ENCODE assay signal across 10 cellular contexts in the genomic region with DNA sequence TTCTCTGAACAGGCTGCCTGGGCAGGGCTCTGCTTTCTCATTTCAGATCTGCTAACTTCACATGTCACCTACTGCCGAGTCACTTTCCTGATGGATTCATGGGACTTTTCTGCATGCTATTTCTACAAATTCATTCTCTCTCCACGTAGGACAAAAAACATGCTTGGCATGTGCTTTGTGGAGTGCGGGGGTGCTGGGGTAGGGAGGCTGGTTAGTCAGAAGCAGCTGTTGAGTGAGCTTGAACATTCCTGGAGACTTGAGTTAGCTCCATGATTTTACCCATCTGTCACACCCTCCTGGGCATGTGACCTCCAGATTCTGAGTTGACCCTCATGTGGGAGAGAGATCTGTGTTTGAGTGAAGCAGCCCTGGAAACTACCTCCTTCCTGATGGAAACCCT.
DNase-seq lines count a peak whose midpoint lies in the region; ATAC-seq and TF ChIP-seq lines count a peak whose summit lies in the region.
"Had no signal": no experiment of that assay in that cellular context is flagged by ENCODE, and none has a peak within 500 bp of the region (broad histone marks: within the 10 kb centered on the region; RNA-seq: fewer than 3 reads in every experiment).

No MANE protein-coding gene starts in this region.

- H3K4me2 ChIP-seq in PC-3 (ENCODE audit: low read length) = no peak overlapping the region

- intact Hi-C loops in PC-3 (cut with micrococcal nuclease) = no loop called here

- H3K4me1 ChIP-seq in PC-3 (ENCODE audit: insufficient read depth, low read length) = peaks cover 25% of the 10 kb centered on the region

- H3K9me3 ChIP-seq in PC-3 (ENCODE audit: low read length) = no peaks in the 10 kb centered on the region

- no peak overlapping the region for H3K9ac ChIP-seq in PC-3 (ENCODE audit: low read length)

- H2AFZ ChIP-seq in PC-3 (ENCODE audit: low read length) = no peak overlapping the region

- H3K27me3 ChIP-seq in PC-3 (ENCODE audit: low read length) = no peaks in the 10 kb centered on the region

- POLR2A ChIA-PET in AG04449 (lab: Yijun Ruan, JAX) (interaction anchor here (0.7 to 1.3 kb wide), 4 partner anchors 9 to 130 kb away, joined by 3 to 9 read pairs (median 6); partner anchors contain the start of gene TMCO1), PC-3 (lab: Charles Lee; ENCODE audit: unreplicated experiment) (interaction anchor here (0.6 kb wide), 1 partner anchor 69 kb away, joined by 3 read pairs; no protein-coding TSS in a partner anchor)

- H3K4me3 ChIP-seq in AG04449 (ENCODE audit: low read depth, low read length) = no peak overlapping the region
- H3K4me3 ChIP-seq in PC-3 (ENCODE audit: low read length) = no peak overlapping the region

- no peak for ATAC-seq in PC-3
- no peak for ATAC-seq in HG03565 (IDR thresholded peaks at IDR 0.05; ENCODE audit: unreplicated experiment)
- ATAC-seq in HG02870 (IDR thresholded peaks at IDR 0.05; ENCODE audit: unreplicated experiment) = no peak

- H3K9me2 ChIP-seq in PC-3 (replicated peaks; ENCODE audit: low read length) = no peaks in the 10 kb centered on the region

- peaks cover 48% of the 10 kb centered on the region for H3K79me2 ChIP-seq in PC-3 (ENCODE audit: low read length)

- H3K36me3 Mint-ChIP-seq in mesothelial cell of epicardium = peaks cover 7% of the 10 kb centered on the region

- peaks cover 25% of the 10 kb centered on the region for H3K4me1 Mint-ChIP-seq in mesothelial cell of epicardium
- H3K4me1 Mint-ChIP-seq: activated B cell treated with CpG ODN at 0.5 μM for 24 hours had no signal

- TF ChIP-seq CTCF in AG04449 (IDR thresholded peaks at IDR 0.05; ENCODE audit: insufficient read depth, low read length, missing control alignments) = no peak
- no peak for TF ChIP-seq CTCF in PC-3 (conservative IDR thresholded peaks at IDR 0.05; ENCODE audit: low read depth, low read length)
- no peak for TF ChIP-seq CTCF in mesothelial cell of epicardium (IDR thresholded peaks at IDR 0.05; ENCODE audit: unreplicated experiment)

- no TSS peak for BruUV-seq in PC-3 (replicated peaks; lab: Mats Ljungman, UMichigan)

- H3K4me3 Mint-ChIP-seq in mesothelial cell of epicardium = no peak overlapping the region
- H3K4me3 Mint-ChIP-seq: activated B cell treated with CpG ODN at 0.5 μM for 24 hours had no signal

- H3K36me3 ChIP-seq in PC-3 (ENCODE audit: low read depth, low read length) = peaks cover 38% of the 10 kb centered on the region; the same call in 1 of the 2 replicates

- H3K27ac ChIP-seq in PC-3 (ENCODE audit: low read length) = no peak overlapping the region
- H3K27ac ChIP-seq in epithelial cell of prostate = peak overlapping the region; percentile 93

- CTCF ChIA-PET in AG04449 (lab: Yijun Ruan, JAX) = interaction anchor here (1.0 to 3.8 kb wide), 4 partner anchors 8 to 15 kb away, joined by 3 to 33 read pairs (median 4); no protein-coding TSS in a partner anchor
- CTCF ChIA-PET in PC-3 (lab: Charles Lee) = no interaction called here

- no peaks in the 10 kb centered on the region for H3K27me3 Mint-ChIP-seq in mesothelial cell of epicardium (ENCODE audit: low read depth)
- H3K27me3 Mint-ChIP-seq: activated B cell treated with CpG ODN at 0.5 μM for 24 hours had no signal

- no peaks in the 10 kb centered on the region for H3K9me3 Mint-ChIP-seq in mesothelial cell of epicardium
- H3K9me3 Mint-ChIP-seq: activated B cell treated with CpG ODN at 0.5 μM for 24 hours had no signal

- H4K20me1 ChIP-seq in PC-3 (ENCODE audit: low read length) = 0 out of 2 replicates have a peak, but pooled peaks cover 6% of the 10 kb centered on the region

- no peaks in the 10 kb centered on the region for H3F3A ChIP-seq in PC-3 (ENCODE audit: low read length, unreplicated experiment)

- peak; percentile 98 for DNase-seq in AG04449 (ENCODE audit: low read depth, low spot score)
- peak; percentile 50 for DNase-seq in PC-3
- peak; percentile 77 for DNase-seq in epithelial cell of prostate (ENCODE audit: low read depth, low spot score)
- no peak for DNase-seq in mesothelial cell of epicardium (ENCODE audit: low spot score in 2 of 2, unreplicated experiment in 2 of 2)
- DNase-seq in T-helper 2 cell = no peak
- no peak for DNase-seq in NCI-H2227 (lab: John Stamatoyannopoulos, UW; ENCODE audit: unreplicated experiment)
- DNase-seq: activated B cell treated with CpG ODN at 0.5 μM for 24 hours, NCI-H446 treated with DMSO at 0.1 percent for 48 hours had no signal

- H3K27ac Mint-ChIP-seq in mesothelial cell of epicardium = peak overlapping the region; percentile 81
- H3K27ac Mint-ChIP-seq: activated B cell treated with CpG ODN at 0.5 μM for 24 hours had no signal

Comparison
In these comparisons a context has a peak if more than half of its experiments do, and no peak if none do; other contexts are left out.
1. DNase-seq: peak in AG04449 (single experiment), PC-3 (single experiment) and epithelial cell of prostate (single experiment); none in mesothelial cell of epicardium (0 of 2), T-helper 2 cell (0 of 5) and NCI-H2227 (single experiment).